26 cellular contexts compared by ENCODE assay signal in the genomic region with DNA sequence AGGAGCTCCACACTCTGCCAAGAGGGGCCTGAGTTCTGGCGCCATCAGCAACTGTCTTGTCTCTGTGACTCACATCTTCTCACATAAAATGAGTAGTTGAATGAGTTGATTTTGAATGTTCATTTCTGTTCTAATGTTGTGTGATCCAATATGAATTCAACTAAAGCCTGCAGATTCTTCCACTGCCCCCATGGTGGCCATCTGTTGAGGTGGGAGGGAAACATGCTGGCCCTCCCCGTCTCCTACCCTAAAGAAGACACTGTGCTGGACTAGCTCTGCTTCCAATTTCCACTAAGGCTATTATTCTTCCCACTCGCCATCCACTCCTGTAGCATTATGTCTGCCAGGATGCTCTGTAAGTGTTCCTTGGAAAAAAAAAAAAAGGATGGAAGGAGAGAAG.
A peak's percentile ranks its signal among the peaks of the same experiment; 100 is the strongest.
DNase-seq lines count a peak whose midpoint lies in the region; ATAC-seq and TF ChIP-seq lines count a peak whose summit lies in the region.
"Had no signal": no experiment of that assay in that cellular context is flagged by ENCODE, and none has a peak within 500 bp of the region (broad histone marks: within the 10 kb centered on the region; RNA-seq: fewer than 3 reads in every experiment).

No MANE protein-coding gene starts in this region.

- no peak overlapping the region for H3K4me3 ChIP-seq in dorsolateral prefrontal cortex
- H3K4me3 ChIP-seq: A549, BLaER1, GM12878 had no signal

- DNase-seq in Ammon's horn (ENCODE audit: low spot score) (peak; percentile 11), dorsolateral prefrontal cortex (peak in 7 of 10 donors; percentile 5 to 71 (median 56)), middle frontal gyrus (ENCODE audit: extremely low spot score, low spot score) (peak; percentile 42), posterior cingulate gyrus (peak in 7 of 10 donors; percentile 16 to 90 (median 48)), activated T-cell treated with anti-CD3 and anti-CD28 coated beads for 4 hours (no peak), epidermal melanocyte (ENCODE audit: insufficient read length, low spot score) (no peak)
- DNase-seq: AML-193; BE2C; C1 segment of cervical spinal cord; CD4-positive, alpha-beta memory T cell; CD4-positive, CD25-positive, alpha-beta regulatory T cell; CD8-positive, alpha-beta memory T cell; COR-L47; DMS 273 treated with DMSO at 0.1 percent for 48 hours; DMS153; DMS53; DMS79; DND-41; EL; GDM1 had no signal

- intact Hi-C loops in dorsolateral prefrontal cortex (cut with DNase I) (no loop called here), posterior cingulate gyrus (cut with DNase I) (no loop called here)

- peaks cover 0 to 9% (median 0%) of the 10 kb centered on the region in 45 donors for H3K27me3 ChIP-seq in dorsolateral prefrontal cortex
- H3K27me3 ChIP-seq: BE2C, BLaER1 had no signal

- TF ChIP-seq CTCF in dorsolateral prefrontal cortex (IDR thresholded peaks at IDR 0.05 in 54 of 56, conservative IDR thresholded peaks at IDR 0.05 in 2 of 56; ENCODE audit: low read depth in 1 of 56, partially characterized antibody in 56 of 56) = no peak

- no peak for ATAC-seq in GM21528 (IDR thresholded peaks at IDR 0.05; ENCODE audit: low FRiP score, unreplicated experiment)
- no peak for ATAC-seq in GM18870 (IDR thresholded peaks at IDR 0.05; ENCODE audit: unreplicated experiment)
- ATAC-seq: A549, GM12878 had no signal

- H3K27ac ChIP-seq in dorsolateral prefrontal cortex = peak overlapping the region in 2 of 59 donors; percentile 23 to 29
- H3K27ac ChIP-seq: 22Rv1, A549, BLaER1 had no signal

Comparison
In these comparisons a context has a peak if more than half of its experiments do, and no peak if none do; other contexts are left out.
1. DNase-seq: peak in Ammon's horn (single experiment), dorsolateral prefrontal cortex (7 of 10), middle frontal gyrus (single experiment) and posterior cingulate gyrus (7 of 10); none in activated T-cell treated with anti-CD3 and anti-CD28 coated beads for 4 hours (single experiment) and epidermal melanocyte (single experiment).